In the genomic region with DNA sequence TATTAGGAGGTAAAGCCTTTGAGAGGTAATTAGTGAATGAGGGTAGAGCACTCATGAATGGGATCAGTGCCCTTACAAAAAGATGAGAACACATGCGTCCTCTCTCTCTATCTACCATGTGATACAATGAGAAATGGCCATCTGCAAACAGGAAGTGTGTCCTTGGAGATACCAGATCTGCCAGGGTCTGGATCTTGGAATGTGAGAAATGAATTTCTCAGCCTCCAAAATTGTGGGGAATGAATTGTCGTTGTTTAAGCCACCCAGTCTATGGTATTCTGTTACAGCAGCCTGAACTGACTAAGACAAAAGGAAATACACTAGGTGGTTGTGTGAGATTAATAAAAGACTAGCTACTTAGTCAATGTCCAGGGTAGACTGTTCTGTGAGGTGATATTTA, we compare ENCODE assay signal across 22 cellular contexts.
DNase-seq lines count a peak whose midpoint lies in the region; TF ChIP-seq lines count a peak whose summit lies in the region.
"Had no signal": no experiment of that assay in that cellular context is flagged by ENCODE, and none has a peak within 500 bp of the region (broad histone marks: within the 10 kb centered on the region; RNA-seq: fewer than 3 reads in every experiment).

No MANE protein-coding gene starts in this region.

- no peak overlapping the region for H3K18ac ChIP-seq in neuronal stem cell (ENCODE audit: low read length)

- WGBS in neuronal stem cell (ENCODE audit: extremely low coverage in 2 of 2, insufficient read length in 2 of 2, insufficient replicate concordance in 1 of 2), 2 donors, result no CpG with 5 or more reads among the region's 2 CpGs
- 6 to 12% methylated on average over 2 of the region's 2 CpGs for WGBS in GM23248 (ENCODE audit: low coverage in 1 of 2, low lambda C conversion rate in 2 of 2, missing lambda C conversion rate in 2 of 2), 2 experiments

- H3K9ac ChIP-seq in neuronal stem cell (ENCODE audit: low read depth, low read length, poor library complexity) (no peak overlapping the region), GM23248 (no peak overlapping the region)

- no peak overlapping the region for H2AFZ ChIP-seq in neuronal stem cell (ENCODE audit: low read length)
- H2AFZ ChIP-seq in GM23248, result no peak overlapping the region

- H4K91ac ChIP-seq in neuronal stem cell (ENCODE audit: low read depth, low read length, poor library complexity), result no peak overlapping the region

- in situ Hi-C loops in GM23248 (cut with MboI), result no loop called here

- DNase-seq in Daoy (ENCODE audit: low read depth), result peak; percentile 9
- no peak for DNase-seq in chondrocyte (ENCODE audit: low spot score)
- DNase-seq in neuronal stem cell (ENCODE audit: low spot score), result peak; percentile 6
- DNase-seq in NCI-H2171 treated with DMSO at 0.1 percent for 48 hours (lab: John Stamatoyannopoulos, UW), result no peak
- DNase-seq in GM23248, result no peak
- no peak for DNase-seq in ecto neural progenitor cell (ENCODE audit: low spot score)
- DNase-seq: activated CD4-positive, alpha-beta T cell treated with anti-CD3 and anti-CD28 coated beads for 1 hour; activated effector memory CD4-positive, alpha-beta T cell treated with anti-CD3 and anti-CD28 coated beads, Interleukin-2, amount 50 U/mL, for 16 hours; CD8-positive, alpha-beta memory T cell; cortex of kidney; endodermal cell; NCI-H1105; NCI-H2081 treated with DMSO at 0.1 percent for 48 hours; posterior cingulate gyrus; stimulated activated CD4-positive, alpha-beta T cell treated with anti-CD3 and anti-CD28 coated beads, Interleukin-15, amount 100 ng/mL, for 24 hours; stimulated activated naive CD8-positive, alpha-beta T cell treated with anti-CD3 and anti-CD28 coated beads, Interleukin-15, Interleukin-2, amounts not matched to agents 100 U/mL and 50 U/mL, for 24 hours had no signal

- no peaks in the 10 kb centered on the region for H3K79me1 ChIP-seq in neuronal stem cell (ENCODE audit: low read depth, low read length)

- H3K14ac ChIP-seq in neuronal stem cell (ENCODE audit: low read length), result no peak overlapping the region

- H3K4me3 Mint-ChIP-seq in chondrocyte (ENCODE audit: unreplicated experiment), result no peak overlapping the region
- H3K4me3 Mint-ChIP-seq: CD8-positive, alpha-beta memory T cell; endodermal cell; neural crest cell had no signal

- H3K9me3 ChIP-seq in neuronal stem cell (replicated peaks in 1 of 2; ENCODE audit: control insufficient read depth in 2 of 2, insufficient read depth in 1 of 2, low read depth in 1 of 2, low read length in 2 of 2) (peaks cover 0 to 4% of the 10 kb centered on the region in 2 donors), GM23248 (ENCODE audit: low read depth) (no peaks in the 10 kb centered on the region)
- H3K9me3 ChIP-seq: breast epithelium, HAP-1, SJSA1 had no signal

- no peaks in the 10 kb centered on the region for H4K20me1 ChIP-seq in GM23248 (ENCODE audit: insufficient read depth)

- H3K4me1 Mint-ChIP-seq in chondrocyte (ENCODE audit: low read depth), result peaks cover 19% of the 10 kb centered on the region
- H3K4me1 Mint-ChIP-seq: CD8-positive, alpha-beta memory T cell had no signal

- H3K4me1 ChIP-seq in neuronal stem cell (ENCODE audit: control insufficient read depth in 2 of 2, insufficient read depth in 1 of 2, low read depth in 1 of 2, low read length in 2 of 2) (peaks cover 4 to 6% of the 10 kb centered on the region in 2 donors), GM23248 (ENCODE audit: insufficient read depth) (no peaks in the 10 kb centered on the region)
- H3K4me1 ChIP-seq: breast epithelium, HAP-1, SJSA1 had no signal

- TF ChIP-seq EP300 in Ishikawa (IDR thresholded peaks at IDR 0.05; ENCODE audit: borderline replicate concordance), result no peak

- no peak overlapping the region for H4K8ac ChIP-seq in neuronal stem cell (ENCODE audit: low read depth, low read length)

- H3K9me3 Mint-ChIP-seq in chondrocyte (ENCODE audit: low read depth), result no peaks in the 10 kb centered on the region
- H3K9me3 Mint-ChIP-seq: CD8-positive, alpha-beta memory T cell; endodermal cell had no signal

- H3K36me3 ChIP-seq in neuronal stem cell (replicated peaks in 1 of 2; ENCODE audit: control insufficient read depth in 2 of 2, insufficient read depth in 2 of 2, low read length in 2 of 2) (peaks cover 0 to 52% of the 10 kb centered on the region in 2 donors), GM23248 (ENCODE audit: low read depth) (no peaks in the 10 kb centered on the region)
- H3K36me3 ChIP-seq: breast epithelium, HAP-1, SJSA1 had no signal

- H3K36me3 Mint-ChIP-seq in chondrocyte (ENCODE audit: low read depth), result no peaks in the 10 kb centered on the region

- TF ChIP-seq CTCF in chondrocyte (IDR thresholded peaks at IDR 0.05), result no peak

- no peak for TF ChIP-seq RAD21 in Ishikawa (IDR thresholded peaks at IDR 0.05; ENCODE audit: low read depth)

- no peaks in the 10 kb centered on the region for H3F3A ChIP-seq in GM23248 (ENCODE audit: insufficient read depth)

- H3K23ac ChIP-seq in neuronal stem cell (ENCODE audit: low read depth, low read length, poor library complexity), result no peak overlapping the region

- H2AK5ac ChIP-seq in neuronal stem cell (ENCODE audit: low read depth, low read length), result no peak overlapping the region

- no peak overlapping the region for H2BK5ac ChIP-seq in neuronal stem cell (ENCODE audit: low read length)

- H3K79me2 ChIP-seq in GM23248 (ENCODE audit: insufficient read depth), result no peaks in the 10 kb centered on the region

- H3K27ac Mint-ChIP-seq in chondrocyte (ENCODE audit: unreplicated experiment), result peak overlapping the region; percentile 18
- H3K27ac Mint-ChIP-seq: CD8-positive, alpha-beta memory T cell; endodermal cell had no signal

- H2BK120ac ChIP-seq in neuronal stem cell (ENCODE audit: low read depth, low read length), result no peak overlapping the region

- no peaks in the 10 kb centered on the region for H3K9me2 ChIP-seq in GM23248 (ENCODE audit: insufficient read depth)

- no peak overlapping the region for H2BK15ac ChIP-seq in neuronal stem cell (ENCODE audit: low read length)

- H3K27ac ChIP-seq in neuronal stem cell (replicated peaks; ENCODE audit: low read length) (peak overlapping the region; percentile 9), GM23248 (no peak overlapping the region)
- H3K27ac ChIP-seq: breast epithelium, HL-60, SJSA1 had no signal

- H2BK12ac ChIP-seq in neuronal stem cell (ENCODE audit: low read length), result no peak overlapping the region

- H3K4me3 ChIP-seq in neuronal stem cell (ENCODE audit: low read length in 2 of 2), result no peak overlapping the region
- H3K4me3 ChIP-seq in GM23248, result no peak overlapping the region
- H3K4me3 ChIP-seq: breast epithelium, HAP-1, SJSA1 had no signal

- H3K27me3 Mint-ChIP-seq in chondrocyte (ENCODE audit: low read depth), result no peaks in the 10 kb centered on the region
- H3K27me3 Mint-ChIP-seq: CD8-positive, alpha-beta memory T cell had no signal

- H3K4ac ChIP-seq in neuronal stem cell (ENCODE audit: low read length), result no peak overlapping the region

- no peak overlapping the region for H3K4me2 ChIP-seq in neuronal stem cell (ENCODE audit: insufficient read depth, low read length, poor library complexity, severe bottlenecking)
- H3K4me2 ChIP-seq in GM23248 (ENCODE audit: unreplicated experiment), result no peak overlapping the region

- H3K27me3 ChIP-seq in neuronal stem cell (ENCODE audit: control insufficient read depth in 3 of 3, insufficient read depth in 3 of 3, low read depth in 1 of 3, low read length in 3 of 3) (no peaks in the 10 kb centered on the region), GM23248 (replicated peaks; ENCODE audit: insufficient read depth) (no peaks in the 10 kb centered on the region)
- H3K27me3 ChIP-seq: breast epithelium, SJSA1 had no signal

TF ChIP-seq in Ishikawa, 13 proteins besides CTCF, POLR2A, EP300 and RAD21:
- 0 out of 2 replicates have a peak, but pooled peaks have one; percentile 14 for TF ChIP-seq TEAD4 (IDR thresholded peaks at IDR 0.05)
- no peak for TF ChIP-seq TAF1 (IDR thresholded peaks at IDR 0.05; ENCODE audit: low read depth)
TF ChIP-seq in Ishikawa: peak in this region for 1.

Comparison
In these comparisons a context has a peak if more than half of its experiments do, and no peak if none do; other contexts are left out.
1. DNase-seq: peak in Daoy (single experiment) and neuronal stem cell (single experiment); none in chondrocyte (single experiment), NCI-H2171 treated with DMSO at 0.1 percent for 48 hours (single experiment), GM23248 (single experiment) and ecto neural progenitor cell (single experiment).